Comparison of ENCODE assay signal across 8 cellular contexts in genomic region chr13:45119469-45119989, GRCh38. TPM values are rescaled to one million over a fixed set of nuclear protein-coding genes. Genes with fewer than 3 reads are reported as not detected.
A peak's percentile ranks its signal among the peaks of the same experiment; 100 is the strongest.
DNase-seq lines count a peak whose midpoint lies in the region; ATAC-seq lines count a peak whose summit lies in the region.

No MANE protein-coding gene starts in this region.

- H3K4me1 Mint-ChIP-seq in CD4-positive, CD25-positive, alpha-beta regulatory T cell: peaks cover 6 to 19% (median 8%) of the 10 kb centered on the region in 4 donors

- peaks cover 31% of the 10 kb centered on the region for H3K4me1 ChIP-seq in CD4-positive, CD25-positive, alpha-beta regulatory T cell (ENCODE audit: control insufficient read depth, insufficient read depth, low read length, poor library complexity, severe bottlenecking)
- peaks cover 3% of the 10 kb centered on the region for H3K4me1 ChIP-seq in urinary bladder (ENCODE audit: insufficient read depth)

- peak; percentile 60 to 77 (median 77) for DNase-seq in CD4-positive, CD25-positive, alpha-beta regulatory T cell
- peak; percentile 35 for DNase-seq in MV-4-11 (lab: John Stamatoyannopoulos, UW)
- peak; percentile 25 to 40 for DNase-seq in activated CD8-positive, alpha-beta memory T cell treated with anti-CD3 and anti-CD28 coated beads for 1 hour (ENCODE audit: extremely low read depth in 1 of 2, low read depth in 1 of 2)
- peak; percentile 16 for DNase-seq in occipital lobe (lab: John Stamatoyannopoulos, UW)
- DNase-seq in SK-N-DZ (ENCODE audit: low spot score): no peak

- H3K36me3 Mint-ChIP-seq in CD4-positive, CD25-positive, alpha-beta regulatory T cell: no peaks in the 10 kb centered on the region

- no peaks in the 10 kb centered on the region for H3K27me3 ChIP-seq in CD4-positive, CD25-positive, alpha-beta regulatory T cell (ENCODE audit: control insufficient read depth, insufficient read depth, low read length)

- no peak overlapping the region for H3K27ac Mint-ChIP-seq in CD4-positive, CD25-positive, alpha-beta regulatory T cell

- H3K9me3 ChIP-seq in CD4-positive, CD25-positive, alpha-beta regulatory T cell (ENCODE audit: control insufficient read depth in 2 of 2, low read length in 2 of 2): no peaks in the 10 kb centered on the region

- peaks cover 3% of the 10 kb centered on the region for H3K36me3 ChIP-seq in CD4-positive, CD25-positive, alpha-beta regulatory T cell (ENCODE audit: control insufficient read depth, insufficient read depth, low read length)
- H3K36me3 ChIP-seq in urinary bladder (ENCODE audit: insufficient read depth): no peaks in the 10 kb centered on the region

- H3K9me3 Mint-ChIP-seq in CD4-positive, CD25-positive, alpha-beta regulatory T cell: no peaks in the 10 kb centered on the region

- H3K27me3 Mint-ChIP-seq in CD4-positive, CD25-positive, alpha-beta regulatory T cell: no peaks in the 10 kb centered on the region

- peak; percentile 66 for ATAC-seq in CD4-positive, CD25-positive, alpha-beta regulatory T cell (ENCODE audit: low read depth in 2 of 2)
- ATAC-seq in GM21526 (IDR thresholded peaks at IDR 0.05; ENCODE audit: low FRiP score, unreplicated experiment) (peak; percentile 19), esophagus mucosa (peak; percentile 26)

- WGBS in urinary bladder: 12% methylated on average over 6 of the region's 6 CpGs

- H3K4me3 ChIP-seq in CD4-positive, CD25-positive, alpha-beta regulatory T cell (ENCODE audit: low read depth, low read length): peak overlapping the region; percentile 100
- peak overlapping the region; percentile 72 for H3K4me3 ChIP-seq in urinary bladder (ENCODE audit: low read depth, low read length)

- no peak overlapping the region for H3K4me3 Mint-ChIP-seq in CD4-positive, CD25-positive, alpha-beta regulatory T cell

- peak overlapping the region; percentile 92 for H3K27ac ChIP-seq in CD4-positive, CD25-positive, alpha-beta regulatory T cell (ENCODE audit: insufficient read depth, low read length, poor library complexity, severe bottlenecking)
- no peak overlapping the region for H3K27ac ChIP-seq in urinary bladder (ENCODE audit: low read depth)

RNA-seq across cellular contexts. Expression of gene GTF2F2, which starts 0.8 kb away (rescaled TPM):
- 16.1 TPM for total RNA-seq in CD4-positive, CD25-positive, alpha-beta regulatory T cell
- 1 to 10 TPM; 7.0 to 9.9 (median 8.8) TPM for polyA plus RNA-seq in CD4-positive, CD25-positive, alpha-beta regulatory T cell
- total RNA-seq in esophagus mucosa (13.2 TPM), occipital lobe (23.6 TPM), urinary bladder (30.7 TPM)
- polyA plus RNA-seq in urinary bladder: 21.3 TPM
- polyA plus RNA-seq in SK-N-DZ (2014; cell fraction: cytosol; rRNA removed): 46.8 and 49.0 TPM in 2 replicates
- polyA plus RNA-seq in SK-N-DZ (2014; cell fraction: nucleus; rRNA removed): 19.1 and 27.3 TPM in 2 replicates
